17 cellular contexts compared by ENCODE assay signal in the genomic region with DNA sequence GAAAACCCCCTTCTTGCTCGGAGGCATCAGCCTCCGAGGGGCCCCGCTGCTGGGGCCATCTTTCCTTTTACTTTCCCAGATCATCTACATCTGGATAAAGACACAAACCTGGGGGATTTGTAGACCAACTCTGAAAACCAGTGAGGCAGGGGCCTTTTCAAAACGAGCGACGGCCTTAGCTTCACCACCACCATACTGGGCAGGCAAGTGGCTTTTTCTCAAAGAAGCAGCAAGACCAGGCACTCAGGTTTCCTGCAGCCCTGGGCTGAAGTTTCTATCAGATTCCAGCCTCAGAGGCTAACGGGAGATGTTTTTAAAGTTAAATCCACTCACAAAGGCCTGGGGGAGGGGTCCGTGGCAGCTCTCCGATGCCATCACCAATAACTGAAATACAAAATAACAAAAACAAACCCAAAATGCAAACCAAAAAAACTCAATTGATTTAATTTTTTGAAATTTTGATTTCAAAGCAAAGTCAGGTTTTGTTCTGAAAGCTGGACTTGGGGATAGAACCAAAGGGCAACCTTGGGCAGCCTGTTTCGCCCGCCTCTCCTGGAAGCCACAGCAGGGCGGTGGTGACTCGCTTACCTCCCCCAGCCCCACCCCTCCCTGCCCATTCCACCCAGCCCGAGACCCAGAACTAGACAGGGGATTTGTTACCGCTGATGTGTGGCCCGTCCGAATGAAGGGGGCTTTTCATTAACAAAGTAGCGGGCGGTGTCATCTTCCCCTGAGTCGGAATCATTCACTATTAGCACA. TPM values are rescaled to one million over a fixed set of nuclear protein-coding genes. Genes with fewer than 3 reads are reported as not detected.
"Had no signal": no experiment of that assay in that cellular context is flagged by ENCODE, and none has a peak within 500 bp of the region (broad histone marks: within the 10 kb centered on the region; RNA-seq: fewer than 3 reads in every experiment).

No MANE protein-coding gene starts in this region.

- H3K9me3 Mint-ChIP-seq: activated naive CD4-positive, alpha-beta T cell treated with anti-CD3 and anti-CD28 coated beads for 36 hours had no signal

- DNase-seq: activated CD4-positive, alpha-beta T cell treated with anti-CD3 and anti-CD28 coated beads for 4 hours; activated CD8-positive, alpha-beta T cell treated with anti-CD3 and anti-CD28 coated beads, Interleukin-2, amount 10 ng/mL, durations not matched to agents 7 days and 5 days; activated naive CD4-positive, alpha-beta T cell treated with anti-CD3 and anti-CD28 coated beads for 36 hours; foreskin keratinocyte; heart left ventricle; left colon; SJCRH30; stimulated activated CD4-positive, alpha-beta T cell treated with anti-CD3 and anti-CD28 coated beads, Interleukin-1b, Interleukin-23, amount 100 ng/mL, for 48 hours; SW 1271; T-helper 9 cell; trophoblast cell had no signal

- H3K27me3 ChIP-seq: foreskin keratinocyte, right atrium auricular region, SJCRH30 had no signal

- H3K4me3 ChIP-seq: heart left ventricle, right atrium auricular region, SJCRH30, smooth muscle cell had no signal

- H3K27ac Mint-ChIP-seq: activated CD8-positive, alpha-beta T cell treated with anti-CD3 and anti-CD28 coated beads, Interleukin-2, amount 10 ng/mL, durations not matched to agents 7 days and 5 days; activated naive CD4-positive, alpha-beta T cell treated with anti-CD3 and anti-CD28 coated beads for 36 hours; memory B cell; stimulated activated memory B cell treated with anti-CD40 and anti-IgM and Interleukin-4, amounts not matched to agents 10 μg/mL and 1 μg/mL and 100 μg/mL, for 72 hours had no signal

- H3K4me3 Mint-ChIP-seq: activated CD8-positive, alpha-beta T cell treated with anti-CD3 and anti-CD28 coated beads, Interleukin-2, amount 10 ng/mL, durations not matched to agents 7 days and 5 days; activated naive CD4-positive, alpha-beta T cell treated with anti-CD3 and anti-CD28 coated beads for 36 hours; memory B cell; neural crest cell; stimulated activated memory B cell treated with anti-CD40 and anti-IgM and Interleukin-4, amounts not matched to agents 10 μg/mL and 1 μg/mL and 100 μg/mL, for 72 hours had no signal

- H3K27me3 Mint-ChIP-seq: memory B cell; stimulated activated memory B cell treated with anti-CD40 and anti-IgM and Interleukin-4, amounts not matched to agents 10 μg/mL and 1 μg/mL and 100 μg/mL, for 72 hours had no signal

- H3K4me1 Mint-ChIP-seq: memory B cell; stimulated activated memory B cell treated with anti-CD40 and anti-IgM and Interleukin-4, amounts not matched to agents 10 μg/mL and 1 μg/mL and 100 μg/mL, for 72 hours had no signal

- H3K27ac ChIP-seq: foreskin keratinocyte, heart left ventricle, right atrium auricular region, SJCRH30, VCaP had no signal

- H3K36me3 Mint-ChIP-seq: memory B cell; stimulated activated memory B cell treated with anti-CD40 and anti-IgM and Interleukin-4, amounts not matched to agents 10 μg/mL and 1 μg/mL and 100 μg/mL, for 72 hours had no signal

- ATAC-seq: activated CD8-positive, alpha-beta T cell treated with anti-CD3 and anti-CD28 coated beads, Interleukin-2, amount 10 ng/mL, durations not matched to agents 7 days and 5 days; foreskin keratinocyte; heart left ventricle; left colon; stimulated activated memory B cell treated with anti-CD40 and anti-IgM and Interleukin-4, amounts not matched to agents 10 μg/mL and 1 μg/mL and 100 μg/mL, for 72 hours had no signal

RNA-seq across cellular contexts. Expression of a gene that starts 55.8 kb away (rescaled TPM):
- total RNA-seq: activated CD8-positive, alpha-beta T cell treated with anti-CD3 and anti-CD28 coated beads, Interleukin-2, amount 10 ng/mL, durations not matched to agents 7 days and 5 days; activated naive CD4-positive, alpha-beta T cell treated with anti-CD3 and anti-CD28 coated beads for 36 hours; foreskin keratinocyte had no signal
